In the genomic region with DNA sequence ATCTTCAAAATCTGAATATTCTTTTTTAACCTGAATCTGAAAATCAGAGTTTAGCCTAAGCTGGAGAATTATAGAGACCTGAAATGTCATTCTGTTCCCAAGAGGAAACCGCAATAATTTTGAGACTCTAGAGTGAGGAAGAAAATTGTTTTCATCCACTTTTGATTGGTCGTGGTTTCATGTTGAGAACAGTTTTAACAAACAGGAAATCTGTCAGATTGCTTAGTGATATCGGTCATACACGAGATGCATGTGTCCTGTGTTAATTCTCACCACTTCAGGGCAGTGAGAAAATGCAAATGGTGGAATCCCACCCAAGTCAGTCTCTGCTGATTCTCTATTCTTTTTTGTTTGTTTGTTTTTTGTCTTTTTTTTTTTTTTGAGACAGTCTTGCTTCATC, we compare ENCODE assay signal across 26 cellular contexts.
A peak's percentile ranks its signal among the peaks of the same experiment; 100 is the strongest.
DNase-seq lines count a peak whose midpoint lies in the region; ATAC-seq and TF ChIP-seq lines count a peak whose summit lies in the region.
"Had no signal": no experiment of that assay in that cellular context is flagged by ENCODE, and none has a peak within 500 bp of the region (broad histone marks: within the 10 kb centered on the region; RNA-seq: fewer than 3 reads in every experiment).

No MANE protein-coding gene starts in this region.

- no peak for TF ChIP-seq CTCF in Peyer's patch (IDR thresholded peaks at IDR 0.05)

- H3K4me3 Mint-ChIP-seq in activated CD4-positive, alpha-beta T cell treated with anti-CD3 and anti-CD28 coated beads, Interleukin-2, amount 10 ng/mL, durations not matched to agents 24 days and 14 days = no peak overlapping the region
- peak overlapping the region; percentile 50 to 75 (median 64) for H3K4me3 Mint-ChIP-seq in CD8-positive, alpha-beta memory T cell
- H3K4me3 Mint-ChIP-seq in immature natural killer cell = peak overlapping the region in 3 of 5 donors; percentile 11 to 80 (median 56)
- H3K4me3 Mint-ChIP-seq: activated naive CD4-positive, alpha-beta T cell treated with anti-CD3 and anti-CD28 coated beads, Interleukin-2, amount 50 U/mL, for 24 hours; nephron had no signal

- no peaks in the 10 kb centered on the region for H3K27me3 Mint-ChIP-seq in activated CD4-positive, alpha-beta T cell treated with anti-CD3 and anti-CD28 coated beads, Interleukin-2, amount 10 ng/mL, durations not matched to agents 24 days and 14 days
- peaks cover 0 to 4% of the 10 kb centered on the region in 2 donors for H3K27me3 Mint-ChIP-seq in CD8-positive, alpha-beta memory T cell
- peaks cover 0 to 4% (median 1%) of the 10 kb centered on the region in 3 donors for H3K27me3 Mint-ChIP-seq in immature natural killer cell (ENCODE audit: low read depth in 3 of 3)
- H3K27me3 Mint-ChIP-seq: activated naive CD4-positive, alpha-beta T cell treated with anti-CD3 and anti-CD28 coated beads, Interleukin-2, amount 50 U/mL, for 24 hours had no signal

- H3K9me3 Mint-ChIP-seq in activated CD4-positive, alpha-beta T cell treated with anti-CD3 and anti-CD28 coated beads, Interleukin-2, amount 10 ng/mL, durations not matched to agents 24 days and 14 days = peaks cover 28% of the 10 kb centered on the region
- peaks cover 23 to 71% (median 53%) of the 10 kb centered on the region in 5 donors for H3K9me3 Mint-ChIP-seq in CD8-positive, alpha-beta memory T cell
- H3K9me3 Mint-ChIP-seq in immature natural killer cell = peaks cover 9 to 30% (median 12%) of the 10 kb centered on the region in 6 donors

- H3K4me1 Mint-ChIP-seq in activated CD4-positive, alpha-beta T cell treated with anti-CD3 and anti-CD28 coated beads, Interleukin-2, amount 10 ng/mL, durations not matched to agents 24 days and 14 days = peaks cover 15% of the 10 kb centered on the region
- peaks cover 53 to 74% (median 70%) of the 10 kb centered on the region in 3 donors for H3K4me1 Mint-ChIP-seq in CD8-positive, alpha-beta memory T cell
- peaks cover 18 to 29% of the 10 kb centered on the region in 2 donors for H3K4me1 Mint-ChIP-seq in immature natural killer cell
- H3K4me1 Mint-ChIP-seq: nephron had no signal

- POLR2A ChIA-PET in CD8-positive, alpha-beta memory T cell (lab: Charles Lee) = interaction anchor here (0.6 kb wide), 1 partner anchor 114 kb away, joined by 3 read pairs; no protein-coding TSS in a partner anchor

- no peak for TF ChIP-seq POLR2A in Peyer's patch (IDR thresholded peaks at IDR 0.05)

- CTCF ChIA-PET in CD8-positive, alpha-beta memory T cell (lab: Charles Lee) = interaction anchor here (1.2 to 1.4 kb wide), 2 partner anchors 16 to 20 kb away, joined by 4 to 6 read pairs; no protein-coding TSS in a partner anchor

- peak overlapping the region; percentile 53 for H3K27ac Mint-ChIP-seq in activated CD4-positive, alpha-beta T cell treated with anti-CD3 and anti-CD28 coated beads, Interleukin-2, amount 10 ng/mL, durations not matched to agents 24 days and 14 days
- H3K27ac Mint-ChIP-seq in CD8-positive, alpha-beta memory T cell = peak overlapping the region; percentile 64 to 95 (median 80)
- H3K27ac Mint-ChIP-seq in immature natural killer cell = peak overlapping the region; percentile 40 to 97 (median 76)
- H3K27ac Mint-ChIP-seq: activated naive CD4-positive, alpha-beta T cell treated with anti-CD3 and anti-CD28 coated beads, Interleukin-2, amount 50 U/mL, for 24 hours; nephron had no signal

- DNase-seq in activated CD4-positive, alpha-beta T cell treated with anti-CD3 and anti-CD28 coated beads, Interleukin-2, amount 10 ng/mL, durations not matched to agents 24 days and 14 days = no peak
- no peak for DNase-seq in activated CD4-positive, alpha-beta T cell treated with anti-CD3 and anti-CD28 coated beads for 48 hours
- peak in 1 of 5 donors; percentile 48 for DNase-seq in CD8-positive, alpha-beta memory T cell
- no peak for DNase-seq in Peyer's patch
- DNase-seq in immature natural killer cell = peak; percentile 19 to 71 (median 27)
- no peak for DNase-seq in Right ventricle myocardium superior
- DNase-seq in SKM-1 treated with dmso at 0.1 percent for 144 hours (lab: John Stamatoyannopoulos, UW; ENCODE audit: unreplicated experiment) = no peak
- DNase-seq: 8988T; activated CD4-positive, CD25-positive, alpha-beta regulatory T cell; cerebellar nuclear complex; heart left ventricle; IMR-90; left colon; MG63; NCI-H1417; NCI-H2081 treated with DMSO at 0.1 percent for 48 hours; pancreas; trophoblast cell had no signal

- intact Hi-C loops in activated CD4-positive, alpha-beta T cell treated with anti-CD3 and anti-CD28 coated beads, Interleukin-2, amount 10 ng/mL, durations not matched to agents 24 days and 14 days (cut with micrococcal nuclease) = loop anchor here (2.0 kb wide), 1 partner anchor 790 kb away; no protein-coding TSS in a partner anchor
- intact Hi-C loops in Right ventricle myocardium superior (cut with DNase I) = no loop called here

- ATAC-seq in Right ventricle myocardium superior (ENCODE audit: poor library complexity) = no peak
- ATAC-seq in HG02973 (IDR thresholded peaks at IDR 0.05; ENCODE audit: unreplicated experiment) = no peak
- ATAC-seq: heart left ventricle, left colon, Panc1, pancreas had no signal

- peaks cover 21% of the 10 kb centered on the region for H3K9me3 ChIP-seq in CD8-positive, alpha-beta memory T cell (ENCODE audit: low read length)
- H3K9me3 ChIP-seq in Peyer's patch = peaks cover 0 to 15% (median 3%) of the 10 kb centered on the region in 4 donors

- no peaks in the 10 kb centered on the region for H3K27me3 ChIP-seq in CD8-positive, alpha-beta memory T cell (ENCODE audit: insufficient read depth, low read length, poor library complexity, severe bottlenecking)
- H3K27me3 ChIP-seq in Peyer's patch = no peaks in the 10 kb centered on the region
- H3K27me3 ChIP-seq: heart left ventricle, MG63, pancreas, right atrium auricular region, SJSA1 had no signal

- peaks cover 26% of the 10 kb centered on the region for H3K36me3 Mint-ChIP-seq in activated CD4-positive, alpha-beta T cell treated with anti-CD3 and anti-CD28 coated beads, Interleukin-2, amount 10 ng/mL, durations not matched to agents 24 days and 14 days (ENCODE audit: low read depth)
- peaks cover 18 to 69% (median 58%) of the 10 kb centered on the region in 3 donors for H3K36me3 Mint-ChIP-seq in CD8-positive, alpha-beta memory T cell
- peaks cover 4 to 35% (median 9%) of the 10 kb centered on the region in 3 donors for H3K36me3 Mint-ChIP-seq in immature natural killer cell
- H3K36me3 Mint-ChIP-seq: activated naive CD4-positive, alpha-beta T cell treated with anti-CD3 and anti-CD28 coated beads, Interleukin-2, amount 50 U/mL, for 24 hours had no signal

- H3K4me3 ChIP-seq in CD8-positive, alpha-beta memory T cell (ENCODE audit: low read length) = no peak overlapping the region
- H3K4me3 ChIP-seq in Peyer's patch = no peak overlapping the region
- H3K4me3 ChIP-seq: heart left ventricle, MG63, pancreas, right atrium auricular region, SJSA1 had no signal

- no peaks in the 10 kb centered on the region for H3K36me3 ChIP-seq in CD8-positive, alpha-beta memory T cell (ENCODE audit: insufficient read depth, low read length)
- no peaks in the 10 kb centered on the region for H3K36me3 ChIP-seq in Peyer's patch
- H3K36me3 ChIP-seq: heart left ventricle, pancreas, right atrium auricular region, SJSA1 had no signal

- H3K27ac ChIP-seq in CD8-positive, alpha-beta memory T cell (ENCODE audit: low read depth, low read length) = no peak overlapping the region
- H3K27ac ChIP-seq in Peyer's patch = peak overlapping the region; percentile 19 to 53 (median 38)
- H3K27ac ChIP-seq: epithelial cell of prostate, HL-60, pancreas, right atrium auricular region, SJSA1 had no signal

- H3K4me1 ChIP-seq in CD8-positive, alpha-beta memory T cell (ENCODE audit: insufficient read depth, low read length) = peaks cover 41% of the 10 kb centered on the region
- no peaks in the 10 kb centered on the region for H3K4me1 ChIP-seq in Peyer's patch
- H3K4me1 ChIP-seq: heart left ventricle, right atrium auricular region, SJSA1 had no signal

Comparison
In these comparisons a context has a peak if more than half of its experiments do, and no peak if none do; other contexts are left out.
1. DNase-seq: peak in immature natural killer cell (3 of 3); none in activated CD4-positive, alpha-beta T cell treated with anti-CD3 and anti-CD28 coated beads, Interleukin-2, amount 10 ng/mL, durations not matched to agents 24 days and 14 days (single experiment), activated CD4-positive, alpha-beta T cell treated with anti-CD3 and anti-CD28 coated beads for 48 hours (single experiment), Peyer's patch (0 of 3), Right ventricle myocardium superior (single experiment) and SKM-1 treated with dmso at 0.1 percent for 144 hours (single experiment).
2. Peak in every context shown above with its lines, with median percentiles within 50 percentile points of each other: H3K27ac Mint-ChIP-seq.